Comparison of ENCODE assay signal across 10 cellular contexts in genomic region chr17:17902357-17902756, GRCh38.
"Had no signal": no experiment of that assay in that cellular context is flagged by ENCODE, and none has a peak within 500 bp of the region (broad histone marks: within the 10 kb centered on the region; RNA-seq: fewer than 3 reads in every experiment).

No MANE protein-coding gene starts in this region.

- H3K27me3 ChIP-seq: esophagus muscularis mucosa, ovary, tibial artery had no signal

- H3K4me1 Mint-ChIP-seq: activated naive CD4-positive, alpha-beta T cell treated with anti-CD3 and anti-CD28 coated beads, Interleukin-2, amount 50 U/mL, for 24 hours; stimulated activated effector memory CD8-positive, alpha-beta T cell treated with anti-CD3 and anti-CD28 coated beads, Interleukin-12 subunit alpha, Interleukin-12 subunit beta, amount 100 ng/mL, for 72 hours had no signal

- H3K9me3 Mint-ChIP-seq: activated naive CD4-positive, alpha-beta T cell treated with anti-CD3 and anti-CD28 coated beads, Interleukin-2, amount 50 U/mL, for 24 hours; nephron progenitor cell; stimulated activated effector memory CD8-positive, alpha-beta T cell treated with anti-CD3 and anti-CD28 coated beads, Interleukin-12 subunit alpha, Interleukin-12 subunit beta, amount 100 ng/mL, for 72 hours had no signal

- ATAC-seq: activated CD4-positive, CD25-positive, alpha-beta regulatory T cell treated with anti-CD3 and anti-CD28 coated beads, Interleukin-2, amount 50 U/mL, for 24 hours; stimulated activated effector memory CD8-positive, alpha-beta T cell treated with anti-CD3 and anti-CD28 coated beads, Interleukin-12 subunit alpha, Interleukin-12 subunit beta, amount 100 ng/mL, for 72 hours had no signal

- H3K36me3 ChIP-seq: ovary had no signal

- H3K27me3 Mint-ChIP-seq: activated naive CD4-positive, alpha-beta T cell treated with anti-CD3 and anti-CD28 coated beads, Interleukin-2, amount 50 U/mL, for 24 hours had no signal

- H3K4me3 Mint-ChIP-seq: activated naive CD4-positive, alpha-beta T cell treated with anti-CD3 and anti-CD28 coated beads, Interleukin-2, amount 50 U/mL, for 24 hours; nephron progenitor cell; stimulated activated effector memory CD8-positive, alpha-beta T cell treated with anti-CD3 and anti-CD28 coated beads, Interleukin-12 subunit alpha, Interleukin-12 subunit beta, amount 100 ng/mL, for 72 hours had no signal

- H3K27ac Mint-ChIP-seq: activated naive CD4-positive, alpha-beta T cell treated with anti-CD3 and anti-CD28 coated beads, Interleukin-2, amount 50 U/mL, for 24 hours; nephron progenitor cell; stimulated activated effector memory CD8-positive, alpha-beta T cell treated with anti-CD3 and anti-CD28 coated beads, Interleukin-12 subunit alpha, Interleukin-12 subunit beta, amount 100 ng/mL, for 72 hours had no signal

- H3K4me3 ChIP-seq: esophagus muscularis mucosa, left ventricle myocardium inferior, ovary, skin epidermis, tibial artery had no signal

- H3K9me3 ChIP-seq: esophagus muscularis mucosa, left ventricle myocardium inferior, ovary, tibial artery had no signal

- DNase-seq: amniotic stem cell, left ventricle myocardium inferior, nephron progenitor cell had no signal
